1 cellular context compared by ENCODE assay signal in the genomic region with DNA sequence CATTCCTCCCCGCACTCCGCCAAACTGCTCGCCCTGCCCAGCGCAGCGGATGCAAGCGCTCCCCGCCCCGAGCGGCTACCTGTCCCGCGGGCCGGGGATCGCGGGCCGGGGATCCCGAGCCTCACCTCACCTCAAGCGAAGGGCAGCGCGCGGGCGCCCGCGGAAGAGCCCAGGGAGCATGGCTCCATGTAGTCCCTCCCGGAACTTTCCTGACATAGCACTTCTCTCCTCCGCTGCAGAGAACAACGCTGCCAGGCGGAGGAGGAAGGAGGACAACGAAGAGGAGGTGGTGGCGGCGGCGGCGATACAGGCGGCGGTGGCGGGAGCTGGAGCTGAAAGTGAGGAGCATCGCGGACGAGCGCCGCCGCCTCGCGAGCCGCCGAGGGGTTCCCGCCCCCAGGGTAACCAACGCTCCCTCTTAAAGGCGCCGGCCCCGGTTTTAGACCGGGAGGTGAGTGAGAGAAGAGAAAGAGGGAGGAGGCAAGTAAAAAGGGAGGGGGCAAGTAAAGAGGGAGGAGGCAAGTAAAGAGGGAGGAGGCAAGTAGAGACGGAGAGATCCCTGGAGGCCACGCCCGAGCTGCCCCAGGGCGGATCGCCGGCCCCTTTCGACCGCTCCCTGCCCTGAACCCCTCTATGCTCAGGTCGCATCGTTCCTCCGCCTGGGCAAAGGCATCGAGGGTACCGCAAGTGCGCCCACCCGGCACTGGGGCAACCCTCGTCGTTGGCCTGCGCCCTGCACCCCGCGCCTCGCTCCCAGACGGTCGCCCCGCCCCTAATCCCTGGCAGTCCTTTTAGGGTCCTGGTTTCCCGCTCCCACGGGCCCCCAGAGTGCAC.
TF ChIP-seq lines count a peak whose summit lies in the region.

Gene GPR63, minus strand, starts transcription at position 340 of the 834 bp plus-strand sequence. CDS start 37,746 bp downstream, outside the sequence.

TF ChIP-seq in K562, 482 proteins besides CTCF, POLR2A, EP300 and RAD21 (continued from another document and continues in another):
- TF ChIP-seq ZFX (CRISPR knock-in tag; IDR thresholded peaks at IDR 0.05): peak; percentile 56
- TF ChIP-seq, protein P1, sequence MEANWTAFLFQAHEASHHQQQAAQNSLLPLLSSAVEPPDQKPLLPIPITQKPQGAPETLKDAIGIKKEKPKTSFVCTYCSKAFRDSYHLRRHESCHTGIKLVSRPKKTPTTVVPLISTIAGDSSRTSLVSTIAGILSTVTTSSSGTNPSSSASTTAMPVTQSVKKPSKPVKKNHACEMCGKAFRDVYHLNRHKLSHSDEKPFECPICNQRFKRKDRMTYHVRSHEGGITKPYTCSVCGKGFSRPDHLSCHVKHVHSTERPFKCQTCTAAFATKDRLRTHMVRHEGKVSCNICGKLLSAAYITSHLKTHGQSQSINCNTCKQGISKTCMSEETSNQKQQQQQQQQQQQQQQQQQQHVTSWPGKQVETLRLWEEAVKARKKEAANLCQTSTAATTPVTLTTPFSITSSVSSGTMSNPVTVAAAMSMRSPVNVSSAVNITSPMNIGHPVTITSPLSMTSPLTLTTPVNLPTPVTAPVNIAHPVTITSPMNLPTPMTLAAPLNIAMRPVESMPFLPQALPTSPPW (CRISPR knock-in tag; IDR thresholded peaks at IDR 0.05): peak; percentile 53
- no peak for TF ChIP-seq BMI1 (IDR thresholded peaks at IDR 0.05; ENCODE audit: low read length)
- TF ChIP-seq, protein P2, sequence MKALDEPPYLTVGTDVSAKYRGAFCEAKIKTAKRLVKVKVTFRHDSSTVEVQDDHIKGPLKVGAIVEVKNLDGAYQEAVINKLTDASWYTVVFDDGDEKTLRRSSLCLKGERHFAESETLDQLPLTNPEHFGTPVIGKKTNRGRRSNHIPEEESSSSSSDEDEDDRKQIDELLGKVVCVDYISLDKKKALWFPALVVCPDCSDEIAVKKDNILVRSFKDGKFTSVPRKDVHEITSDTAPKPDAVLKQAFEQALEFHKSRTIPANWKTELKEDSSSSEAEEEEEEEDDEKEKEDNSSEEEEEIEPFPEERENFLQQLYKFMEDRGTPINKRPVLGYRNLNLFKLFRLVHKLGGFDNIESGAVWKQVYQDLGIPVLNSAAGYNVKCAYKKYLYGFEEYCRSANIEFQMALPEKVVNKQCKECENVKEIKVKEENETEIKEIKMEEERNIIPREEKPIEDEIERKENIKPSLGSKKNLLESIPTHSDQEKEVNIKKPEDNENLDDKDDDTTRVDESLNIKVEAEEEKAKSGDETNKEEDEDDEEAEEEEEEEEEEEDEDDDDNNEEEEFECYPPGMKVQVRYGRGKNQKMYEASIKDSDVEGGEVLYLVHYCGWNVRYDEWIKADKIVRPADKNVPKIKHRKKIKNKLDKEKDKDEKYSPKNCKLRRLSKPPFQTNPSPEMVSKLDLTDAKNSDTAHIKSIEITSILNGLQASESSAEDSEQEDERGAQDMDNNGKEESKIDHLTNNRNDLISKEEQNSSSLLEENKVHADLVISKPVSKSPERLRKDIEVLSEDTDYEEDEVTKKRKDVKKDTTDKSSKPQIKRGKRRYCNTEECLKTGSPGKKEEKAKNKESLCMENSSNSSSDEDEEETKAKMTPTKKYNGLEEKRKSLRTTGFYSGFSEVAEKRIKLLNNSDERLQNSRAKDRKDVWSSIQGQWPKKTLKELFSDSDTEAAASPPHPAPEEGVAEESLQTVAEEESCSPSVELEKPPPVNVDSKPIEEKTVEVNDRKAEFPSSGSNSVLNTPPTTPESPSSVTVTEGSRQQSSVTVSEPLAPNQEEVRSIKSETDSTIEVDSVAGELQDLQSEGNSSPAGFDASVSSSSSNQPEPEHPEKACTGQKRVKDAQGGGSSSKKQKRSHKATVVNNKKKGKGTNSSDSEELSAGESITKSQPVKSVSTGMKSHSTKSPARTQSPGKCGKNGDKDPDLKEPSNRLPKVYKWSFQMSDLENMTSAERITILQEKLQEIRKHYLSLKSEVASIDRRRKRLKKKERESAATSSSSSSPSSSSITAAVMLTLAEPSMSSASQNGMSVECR (CRISPR knock-in tag; IDR thresholded peaks at IDR 0.05): 0 out of 2 replicates have a peak, but pooled peaks have one; percentile 55
- no peak for TF ChIP-seq ZBTB17 (CRISPR knock-in tag; IDR thresholded peaks at IDR 0.05)
- peak; percentile 10; the same call in 1 of the 2 replicates for TF ChIP-seq HCFC1 (IDR thresholded peaks at IDR 0.05; ENCODE audit: low read depth, low read length)
- TF ChIP-seq E2F6 (IDR thresholded peaks at IDR 0.05; ENCODE audit: borderline replicate concordance in 1 of 2, extremely low read depth in 1 of 2, insufficient read depth in 1 of 2, insufficient read length in 1 of 2, low read depth in 1 of 2, low read length in 1 of 2, poor library complexity in 1 of 2, severe bottlenecking in 1 of 2): peak; percentile 65 to 78
- TF ChIP-seq ESRRA (IDR thresholded peaks at IDR 0.05; ENCODE audit: borderline replicate concordance, low read depth): 0 out of 2 replicates have a peak, but pooled peaks have one; percentile 32
- TF ChIP-seq ZNF444 (CRISPR knock-in tag; IDR thresholded peaks at IDR 0.05): no peak
- peak; percentile 39 to 53; a peak in 2 of 4 replicates for TF ChIP-seq NRF1 (conservative IDR thresholded peaks at IDR 0.05 in 1 of 2, IDR thresholded peaks at IDR 0.05 in 1 of 2)
- TF ChIP-seq, protein P3, sequence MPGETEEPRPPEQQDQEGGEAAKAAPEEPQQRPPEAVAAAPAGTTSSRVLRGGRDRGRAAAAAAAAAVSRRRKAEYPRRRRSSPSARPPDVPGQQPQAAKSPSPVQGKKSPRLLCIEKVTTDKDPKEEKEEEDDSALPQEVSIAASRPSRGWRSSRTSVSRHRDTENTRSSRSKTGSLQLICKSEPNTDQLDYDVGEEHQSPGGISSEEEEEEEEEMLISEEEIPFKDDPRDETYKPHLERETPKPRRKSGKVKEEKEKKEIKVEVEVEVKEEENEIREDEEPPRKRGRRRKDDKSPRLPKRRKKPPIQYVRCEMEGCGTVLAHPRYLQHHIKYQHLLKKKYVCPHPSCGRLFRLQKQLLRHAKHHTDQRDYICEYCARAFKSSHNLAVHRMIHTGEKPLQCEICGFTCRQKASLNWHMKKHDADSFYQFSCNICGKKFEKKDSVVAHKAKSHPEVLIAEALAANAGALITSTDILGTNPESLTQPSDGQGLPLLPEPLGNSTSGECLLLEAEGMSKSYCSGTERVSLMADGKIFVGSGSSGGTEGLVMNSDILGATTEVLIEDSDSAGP (CRISPR knock-in tag; IDR thresholded peaks at IDR 0.05): peak; percentile 96
- TF ChIP-seq KLF13 (tag; IDR thresholded peaks at IDR 0.05; ENCODE audit: borderline replicate concordance, low read depth): no peak
- TF ChIP-seq, protein P4, sequence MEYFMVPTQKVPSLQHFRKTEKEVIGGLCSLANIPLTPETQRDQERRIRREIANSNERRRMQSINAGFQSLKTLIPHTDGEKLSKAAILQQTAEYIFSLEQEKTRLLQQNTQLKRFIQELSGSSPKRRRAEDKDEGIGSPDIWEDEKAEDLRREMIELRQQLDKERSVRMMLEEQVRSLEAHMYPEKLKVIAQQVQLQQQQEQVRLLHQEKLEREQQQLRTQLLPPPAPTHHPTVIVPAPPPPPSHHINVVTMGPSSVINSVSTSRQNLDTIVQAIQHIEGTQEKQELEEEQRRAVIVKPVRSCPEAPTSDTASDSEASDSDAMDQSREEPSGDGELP (CRISPR knock-in tag; IDR thresholded peaks at IDR 0.05; ENCODE audit: borderline replicate concordance): peak; percentile 81
- TF ChIP-seq ZFP1 (CRISPR knock-in tag; IDR thresholded peaks at IDR 0.05): no peak
- TF ChIP-seq MTA3 (IDR thresholded peaks at IDR 0.05; ENCODE audit: borderline replicate concordance): 0 out of 2 replicates have a peak, but pooled peaks have one; percentile 42
- no peak for TF ChIP-seq ZNF551 (CRISPR knock-in tag; IDR thresholded peaks at IDR 0.05)
- peak; percentile 64 for TF ChIP-seq TBP (optimal IDR thresholded peaks at IDR 0.05; ENCODE audit: low read depth, low read length)
- 0 out of 2 replicates have a peak, but pooled peaks have one; percentile 27 for TF ChIP-seq FOXM1 (IDR thresholded peaks at IDR 0.05; ENCODE audit: low read depth)
- no peak; the same call in 1 of the 2 replicates for TF ChIP-seq FOXM1 (CRISPR knock-in tag; IDR thresholded peaks at IDR 0.05; ENCODE audit: low read depth)
- TF ChIP-seq CREM (IDR thresholded peaks at IDR 0.05; ENCODE audit: low read depth): 0 out of 2 replicates have a peak, but pooled peaks have one; percentile 15
- TF ChIP-seq, protein P5, sequence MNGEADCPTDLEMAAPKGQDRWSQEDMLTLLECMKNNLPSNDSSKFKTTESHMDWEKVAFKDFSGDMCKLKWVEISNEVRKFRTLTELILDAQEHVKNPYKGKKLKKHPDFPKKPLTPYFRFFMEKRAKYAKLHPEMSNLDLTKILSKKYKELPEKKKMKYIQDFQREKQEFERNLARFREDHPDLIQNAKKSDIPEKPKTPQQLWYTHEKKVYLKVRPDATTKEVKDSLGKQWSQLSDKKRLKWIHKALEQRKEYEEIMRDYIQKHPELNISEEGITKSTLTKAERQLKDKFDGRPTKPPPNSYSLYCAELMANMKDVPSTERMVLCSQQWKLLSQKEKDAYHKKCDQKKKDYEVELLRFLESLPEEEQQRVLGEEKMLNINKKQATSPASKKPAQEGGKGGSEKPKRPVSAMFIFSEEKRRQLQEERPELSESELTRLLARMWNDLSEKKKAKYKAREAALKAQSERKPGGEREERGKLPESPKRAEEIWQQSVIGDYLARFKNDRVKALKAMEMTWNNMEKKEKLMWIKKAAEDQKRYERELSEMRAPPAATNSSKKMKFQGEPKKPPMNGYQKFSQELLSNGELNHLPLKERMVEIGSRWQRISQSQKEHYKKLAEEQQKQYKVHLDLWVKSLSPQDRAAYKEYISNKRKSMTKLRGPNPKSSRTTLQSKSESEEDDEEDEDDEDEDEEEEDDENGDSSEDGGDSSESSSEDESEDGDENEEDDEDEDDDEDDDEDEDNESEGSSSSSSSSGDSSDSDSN (IDR thresholded peaks at IDR 0.05; ENCODE audit: borderline replicate concordance in 1 of 2, low read depth in 2 of 2, low read length in 2 of 2): peak; percentile 72 to 84; a peak in 2 of 4 replicates
- TF ChIP-seq KDM5B (IDR thresholded peaks at IDR 0.05; ENCODE audit: insufficient replicate concordance, low read depth, low read length): peak; percentile 45
- TF ChIP-seq CTBP1 (IDR thresholded peaks at IDR 0.05; ENCODE audit: borderline replicate concordance): peak; percentile 88
- no peak for TF ChIP-seq ZNF133 (CRISPR knock-in tag; IDR thresholded peaks at IDR 0.05)
- peak; percentile 49; the same call in 1 of the 2 replicates for TF ChIP-seq C11orf30 (IDR thresholded peaks at IDR 0.05; ENCODE audit: low read depth)
- peak; percentile 17; the same call in 1 of the 2 replicates for TF ChIP-seq NBN (IDR thresholded peaks at IDR 0.05; ENCODE audit: low read depth)
- TF ChIP-seq ZNF354B (CRISPR knock-in tag; IDR thresholded peaks at IDR 0.05): no peak
- TF ChIP-seq SP1 (CRISPR knock-in tag; IDR thresholded peaks at IDR 0.05): peak; percentile 34; the same call in 1 of the 2 replicates
- TF ChIP-seq RB1 (IDR thresholded peaks at IDR 0.05; ENCODE audit: low read depth): 0 out of 2 replicates have a peak, but pooled peaks have one; percentile 26
- TF ChIP-seq HIVEP1 (CRISPR knock-in tag; IDR thresholded peaks at IDR 0.05): 0 out of 2 replicates have a peak, but pooled peaks have one; percentile 10
- peak; percentile 31 for TF ChIP-seq ETV1 (tag; conservative IDR thresholded peaks at IDR 0.05; ENCODE audit: low read depth)
- 0 out of 4 replicates have a peak, but pooled peaks of 1 of the 2 experiments have one; percentile 12 for TF ChIP-seq FOXA3 (CRISPR knock-in tag; conservative IDR thresholded peaks at IDR 0.05 in 1 of 2, IDR thresholded peaks at IDR 0.05 in 1 of 2)
- no peak for TF ChIP-seq RUNX1 (IDR thresholded peaks at IDR 0.05; ENCODE audit: low read depth)
- no peak for TF ChIP-seq TGIF2 (CRISPR knock-in tag; IDR thresholded peaks at IDR 0.05)
- TF ChIP-seq RREB1 (CRISPR knock-in tag; IDR thresholded peaks at IDR 0.05): 0 out of 2 replicates have a peak, but pooled peaks have one; percentile 58
- TF ChIP-seq ZNF253 (CRISPR knock-in tag; conservative IDR thresholded peaks at IDR 0.05): no peak
- peak; percentile 81 for TF ChIP-seq SUPT5H (IDR thresholded peaks at IDR 0.05)
- TF ChIP-seq ZBTB1 (CRISPR knock-in tag; IDR thresholded peaks at IDR 0.05; ENCODE audit: borderline replicate concordance, low read depth): 0 out of 2 replicates have a peak, but pooled peaks have one; percentile 37
- 0 out of 2 replicates have a peak, but pooled peaks have one; percentile 28 for TF ChIP-seq E2F3 (CRISPR knock-in tag; IDR thresholded peaks at IDR 0.05)
